ENCODE assay signal across 10 cellular contexts in the genomic region with DNA sequence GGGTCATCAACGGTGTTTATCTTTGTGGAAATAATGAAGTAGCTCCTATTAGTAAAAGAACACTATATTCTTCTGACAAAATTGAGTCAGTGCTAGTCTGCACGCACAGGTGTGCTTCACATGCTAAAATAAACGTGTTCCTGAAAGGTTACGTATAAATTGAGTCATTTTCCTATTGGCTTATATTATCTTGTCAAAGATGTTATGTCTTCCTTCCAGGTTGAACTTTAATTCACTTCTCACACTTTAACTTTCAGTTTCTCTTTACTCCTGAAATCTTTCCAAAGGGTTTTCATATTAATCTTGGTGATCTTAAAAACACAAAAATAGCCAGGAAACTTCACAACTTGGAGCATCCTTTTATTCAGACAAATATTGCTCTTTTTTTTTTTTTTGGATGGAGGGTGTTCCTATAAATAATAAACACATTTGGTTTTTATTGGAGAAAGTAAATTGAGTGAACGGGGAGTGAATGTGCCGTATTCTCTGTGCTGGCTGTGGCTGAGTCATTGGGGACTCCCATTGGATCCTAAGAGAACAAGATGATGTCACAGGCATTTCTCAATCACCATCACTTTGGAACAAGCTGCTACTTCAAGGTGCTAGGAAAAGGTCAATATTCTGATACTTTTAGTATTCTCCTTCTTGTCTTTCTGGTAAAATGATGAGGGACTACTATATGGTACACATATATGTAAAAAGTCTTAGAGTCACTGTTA.
DNase-seq lines count a peak whose midpoint lies in the region; ATAC-seq and TF ChIP-seq lines count a peak whose summit lies in the region.
"Had no signal": no experiment of that assay in that cellular context is flagged by ENCODE, and none has a peak within 500 bp of the region (broad histone marks: within the 10 kb centered on the region; RNA-seq: fewer than 3 reads in every experiment).

No MANE protein-coding gene starts in this region.

- H3K27me3 ChIP-seq in right cardiac atrium (ENCODE audit: control insufficient read depth, insufficient read depth): no peaks in the 10 kb centered on the region
- H3K27me3 ChIP-seq in stomach smooth muscle (ENCODE audit: control insufficient read depth in 1 of 2, insufficient read depth in 2 of 2, low read length in 2 of 2): no peaks in the 10 kb centered on the region
- H3K27me3 ChIP-seq in colonic mucosa: no peaks in the 10 kb centered on the region
- H3K27me3 ChIP-seq in ascending aorta: no peaks in the 10 kb centered on the region

- H3K9ac ChIP-seq in stomach smooth muscle (ENCODE audit: low read length in 2 of 2) (no peak overlapping the region), colonic mucosa (ENCODE audit: low read depth in 2 of 2, low read length in 2 of 2) (no peak overlapping the region)

- peak; percentile 83 to 93 for ATAC-seq in right cardiac atrium
- no peak for ATAC-seq in HG02981 (IDR thresholded peaks at IDR 0.05; ENCODE audit: unreplicated experiment)

- intact Hi-C loops in right cardiac atrium (cut with DNase I): no loop called here
- intact Hi-C loops in colonic mucosa (cut with DNase I): no loop called here
- intact Hi-C loops in ascending aorta (cut with DNase I): no loop called here

- WGBS in right cardiac atrium: 53% methylated on average over 6 of the region's 6 CpGs

- no peaks in the 10 kb centered on the region for H3K36me3 ChIP-seq in stomach smooth muscle (ENCODE audit: control insufficient read depth in 2 of 2, insufficient read depth in 2 of 2, low read length in 2 of 2)
- H3K36me3 ChIP-seq in colonic mucosa: no peaks in the 10 kb centered on the region
- H3K36me3 ChIP-seq in ascending aorta: no peaks in the 10 kb centered on the region

- H3K27ac ChIP-seq in right cardiac atrium (ENCODE audit: low read length) (no peak overlapping the region), stomach smooth muscle (ENCODE audit: low read length) (no peak overlapping the region), colonic mucosa (no peak overlapping the region), ascending aorta (no peak overlapping the region)

- peak; percentile 82 for DNase-seq in HS-5 (ENCODE audit: low read depth)
- peak; percentile 80 for DNase-seq in astrocyte of the hippocampus (ENCODE audit: low read depth, low spot score)
- peak in 2 of 3 donors; percentile 52 to 56 for DNase-seq in right cardiac atrium
- DNase-seq in NCI-H1105 treated with DMSO at 0.1 percent for 48 hours (lab: John Stamatoyannopoulos, UW): no peak
- DNase-seq in colonic mucosa: no peak
- DNase-seq in ascending aorta (ENCODE audit: low spot score in 2 of 2): no peak
- DNase-seq: activated CD8-positive, alpha-beta memory T cell treated with anti-CD3 and anti-CD28 coated beads for 24 hours; NCI-H510A treated with DMSO at 0.1 percent for 48 hours had no signal

- H3K4me3 ChIP-seq in right cardiac atrium (ENCODE audit: low read length): peak overlapping the region; percentile 49
- H3K4me3 ChIP-seq in stomach smooth muscle (ENCODE audit: low read length in 2 of 2): peak overlapping the region; percentile 54 to 56
- no peak overlapping the region for H3K4me3 ChIP-seq in colonic mucosa
- H3K4me3 ChIP-seq in ascending aorta: peak overlapping the region in 1 of 2 donors; percentile 46

- no peaks in the 10 kb centered on the region for H3K4me1 ChIP-seq in right cardiac atrium (ENCODE audit: control insufficient read depth, insufficient read depth, low read length)
- H3K4me1 ChIP-seq in stomach smooth muscle (ENCODE audit: control insufficient read depth, insufficient read depth, low read length): no peaks in the 10 kb centered on the region
- H3K4me1 ChIP-seq in colonic mucosa: no peaks in the 10 kb centered on the region
- H3K4me1 ChIP-seq in ascending aorta: no peaks in the 10 kb centered on the region

- H3K9me3 ChIP-seq in right cardiac atrium (ENCODE audit: control insufficient read depth, low read length) (no peaks in the 10 kb centered on the region), stomach smooth muscle (ENCODE audit: control insufficient read depth in 2 of 2, low read length in 2 of 2) (no peaks in the 10 kb centered on the region), colonic mucosa (no peaks in the 10 kb centered on the region), ascending aorta (no peaks in the 10 kb centered on the region)

- TF ChIP-seq CTCF in colonic mucosa (IDR thresholded peaks at IDR 0.05) (no peak), ascending aorta (IDR thresholded peaks at IDR 0.05) (no peak)

Comparison
In these comparisons a context has a peak if more than half of its experiments do, and no peak if none do; other contexts are left out.
1. DNase-seq: peak in HS-5 (single experiment), astrocyte of the hippocampus (single experiment) and right cardiac atrium (2 of 3); none in NCI-H1105 treated with DMSO at 0.1 percent for 48 hours (single experiment), colonic mucosa (single experiment) and ascending aorta (0 of 2).